12 cellular contexts compared by ENCODE assay signal in the genomic region with DNA sequence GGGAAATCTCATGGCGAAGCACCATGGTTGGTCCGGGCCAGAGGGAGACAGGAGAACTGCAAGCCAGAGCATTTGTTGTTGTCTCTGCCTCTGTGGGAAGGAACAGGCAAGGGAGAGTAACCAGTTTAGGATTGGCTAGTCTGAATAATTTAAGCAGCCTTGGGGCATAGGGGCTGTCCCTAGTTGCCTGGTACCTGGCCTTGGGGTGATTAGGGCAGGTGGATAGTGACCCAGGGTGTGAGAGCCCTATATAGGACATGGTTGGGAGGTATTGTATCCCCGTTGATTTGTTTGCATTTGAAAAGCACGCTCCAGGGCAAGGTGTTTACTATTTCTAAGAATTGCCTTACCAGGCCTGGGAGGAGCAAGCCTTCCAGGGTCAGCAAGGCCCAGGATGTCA. TPM values are rescaled to one million over a fixed set of nuclear protein-coding genes. Genes with fewer than 3 reads are reported as not detected.
"Had no signal": no experiment of that assay in that cellular context is flagged by ENCODE, and none has a peak within 500 bp of the region (broad histone marks: within the 10 kb centered on the region; RNA-seq: fewer than 3 reads in every experiment).

No MANE protein-coding gene starts in this region.

RNA-seq across cellular contexts. Expression of a gene that starts 25.3 kb away (rescaled TPM):
- total RNA-seq: OCI-LY7, PC-3, PC-9, Peyer's patch, Right ventricle myocardium inferior, Right ventricle myocardium superior, RPMI7951, SJCRH30, SJSA1, T-cell had no signal
- polyA plus RNA-seq: SK-N-SH had no signal

RNA-seq across cellular contexts. Expression of a gene that starts 57.1 kb away (rescaled TPM):
- total RNA-seq: OCI-LY7, PC-3, PC-9, Peyer's patch, Right ventricle myocardium inferior, Right ventricle myocardium superior, RPMI7951, SJCRH30, SJSA1, SK-MEL-5, T-cell had no signal
- polyA plus RNA-seq: SK-N-SH had no signal
